Comparison of ENCODE assay signal across 18 cellular contexts in genomic region chr9:9091387-9091786, GRCh38.
"Had no signal": no experiment of that assay in that cellular context is flagged by ENCODE, and none has a peak within 500 bp of the region (broad histone marks: within the 10 kb centered on the region; RNA-seq: fewer than 3 reads in every experiment).

No MANE protein-coding gene starts in this region.

- DNase-seq: activated CD4-positive, alpha-beta T cell treated with anti-CD3 and anti-CD28 coated beads for 1 hour; activated CD4-positive, alpha-beta T cell treated with anti-CD3 and anti-CD28 coated beads, Interleukin-2, amount 50 U/mL, for 48 hours; activated CD8-positive, alpha-beta memory T cell treated with anti-CD3 and anti-CD28 coated beads, Interleukin-2, amount 10 ng/mL, durations not matched to agents 7 days and 5 days; activated naive CD4-positive, alpha-beta T cell treated with anti-CD3 and anti-CD28 coated beads for 36 hours; activated T-cell treated with anti-CD3 and anti-CD28 coated beads, Interleukin-2, amount 50 U/mL, for 1 hour; central memory CD4-positive, alpha-beta T cell; cortex of kidney; effector CD4-positive, alpha-beta T cell; head of caudate nucleus; immature natural killer cell; left cardiac atrium; midbrain; ovary had no signal

- H3K36me3 ChIP-seq: ovary had no signal

- H3K9me3 ChIP-seq: ovary had no signal

- FAIRE-seq: astrocyte, frontal cortex had no signal

- H3K27ac ChIP-seq: ovary, VCaP had no signal

- H3K4me3 ChIP-seq: lung, ovary had no signal

- H3K27me3 ChIP-seq: ovary had no signal

- ATAC-seq: activated CD8-positive, alpha-beta memory T cell treated with anti-CD3 and anti-CD28 coated beads, Interleukin-2, amount 10 ng/mL, durations not matched to agents 7 days and 5 days; left cardiac atrium; stimulated activated effector memory CD8-positive, alpha-beta T cell treated with anti-CD3 and anti-CD28 coated beads, Interleukin-12 subunit alpha, Interleukin-12 subunit beta, amount 100 ng/mL, for 72 hours had no signal
